ENCODE assay signal across 23 cellular contexts in the genomic region with DNA sequence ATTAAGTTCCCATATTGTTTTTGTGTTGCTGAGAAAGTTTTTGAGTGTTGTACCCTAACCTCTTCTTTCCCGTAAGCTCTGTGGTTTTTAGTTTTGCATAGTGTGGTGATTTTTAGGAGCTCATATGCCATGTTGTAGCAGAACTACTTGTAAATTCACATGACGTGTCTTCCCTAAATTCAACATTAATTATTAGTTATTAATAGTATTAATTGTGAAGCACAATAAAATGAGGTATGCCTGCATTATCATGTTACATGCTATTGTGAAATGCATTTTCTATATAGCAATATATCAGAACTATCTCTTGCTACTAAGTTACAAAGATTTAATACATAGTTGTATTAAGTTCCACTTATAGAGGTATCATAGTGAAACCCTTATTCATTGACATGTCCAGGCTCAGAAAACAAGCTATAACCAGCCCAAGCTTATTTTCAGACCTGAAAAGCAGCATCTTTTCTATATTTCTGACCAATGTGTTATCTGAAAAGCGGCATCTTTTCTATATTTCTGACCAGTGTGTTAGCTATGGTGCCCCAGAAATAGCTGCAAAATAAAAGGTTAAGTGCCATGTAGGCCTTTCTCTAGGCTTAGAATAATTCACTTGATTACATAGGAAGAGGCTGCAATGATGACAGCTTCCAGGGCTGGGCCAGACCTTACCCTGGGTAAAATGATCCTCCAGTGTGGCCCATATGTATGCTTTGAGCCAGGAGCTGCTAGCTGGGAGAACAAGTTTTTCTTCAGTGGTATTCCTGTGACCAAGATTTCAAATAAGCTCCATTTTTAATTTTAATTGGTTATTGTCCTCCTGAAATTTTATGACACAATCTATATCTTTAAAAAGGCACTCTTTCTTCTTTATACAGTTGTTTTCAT. TPM values are rescaled to one million over a fixed set of nuclear protein-coding genes. Genes with fewer than 3 reads are reported as not detected.
DNase-seq lines count a peak whose midpoint lies in the region; ATAC-seq and TF ChIP-seq lines count a peak whose summit lies in the region.
"Had no signal": no experiment of that assay in that cellular context is flagged by ENCODE, and none has a peak within 500 bp of the region (broad histone marks: within the 10 kb centered on the region; RNA-seq: fewer than 3 reads in every experiment).

No MANE protein-coding gene starts in this region.

- no peak overlapping the region for H3K4me3 ChIP-seq in left lung
- no peak overlapping the region for H3K4me3 ChIP-seq in thoracic aorta
- H3K4me3 ChIP-seq: SJSA1 had no signal

- peak; percentile 45 for DNase-seq in DMS53 (lab: John Stamatoyannopoulos, UW)
- DNase-seq in DMS53 treated with DMSO at 0.1 percent for 48 hours (lab: John Stamatoyannopoulos, UW; ENCODE audit: unreplicated experiment): no peak
- no peak for DNase-seq in left lung
- no peak for DNase-seq in thoracic aorta (ENCODE audit: low spot score)
- no peak for DNase-seq in activated effector memory CD4-positive, alpha-beta T cell treated with anti-CD3 and anti-CD28 coated beads, Interleukin-2, amount 50 U/mL, for 16 hours
- DNase-seq in COLO829 (ENCODE audit: low spot score): no peak
- DNase-seq: activated CD4-positive, alpha-beta T cell treated with anti-CD3 and anti-CD28 coated beads for 36 hours; activated CD8-positive, alpha-beta memory T cell treated with anti-CD3 and anti-CD28 coated beads, Interleukin-2, amount 10 ng/mL, durations not matched to agents 7 days and 5 days; caudate nucleus; DMS 273 treated with DMSO at 0.1 percent for 48 hours; GOT3; head of caudate nucleus; mesendoderm; NCI-H1694; NCI-H446 treated with DMSO at 0.1 percent for 48 hours; stimulated activated CD4-positive, alpha-beta T cell treated with anti-CD3 and anti-CD28 coated beads, Interleukin-4, amount 100 ng/mL, for 24 hours; substantia nigra had no signal

- intact Hi-C loops in left lung (cut with DNase I): no loop called here

- H3K4me1 ChIP-seq in left lung (peaks cover 29 to 95% of the 10 kb centered on the region in 2 donors), thoracic aorta (ENCODE audit: control insufficient read depth in 1 of 2, low read depth in 2 of 2) (peaks cover 58 to 97% of the 10 kb centered on the region in 2 donors)

- H3K27me3 ChIP-seq in left lung: no peaks in the 10 kb centered on the region
- no peaks in the 10 kb centered on the region for H3K27me3 ChIP-seq in thoracic aorta (replicated peaks; ENCODE audit: insufficient read depth)
- H3K27me3 ChIP-seq: SJSA1 had no signal

- ATAC-seq in left lung: no peak
- no peak for ATAC-seq in thoracic aorta (ENCODE audit: insufficient number of reproducible peaks, low FRiP score, low read depth)
- no peak for ATAC-seq in HG03097 (IDR thresholded peaks at IDR 0.05; ENCODE audit: low FRiP score, unreplicated experiment)
- ATAC-seq: activated CD4-positive, alpha-beta T cell treated with anti-CD3 and anti-CD28 coated beads for 36 hours; activated CD8-positive, alpha-beta memory T cell treated with anti-CD3 and anti-CD28 coated beads, Interleukin-2, amount 10 ng/mL, durations not matched to agents 7 days and 5 days; natural killer cell treated with Interleukin-12 subunit alpha and Interleukin-12 subunit beta and Interleukin-15 and Interleukin-18, amount 100 ng/mL, for 72 hours had no signal

- H3K36me3 ChIP-seq in left lung (no peaks in the 10 kb centered on the region), thoracic aorta (no peaks in the 10 kb centered on the region)

- TF ChIP-seq CTCF in VCaP (conservative IDR thresholded peaks at IDR 0.05): no peak
- no peak for TF ChIP-seq CTCF in left lung (IDR thresholded peaks at IDR 0.05)
- TF ChIP-seq CTCF in thoracic aorta (IDR thresholded peaks at IDR 0.05): no peak

- H3K9me3 ChIP-seq in left lung: no peaks in the 10 kb centered on the region
- H3K9me3 ChIP-seq in thoracic aorta: no peaks in the 10 kb centered on the region
- H3K9me3 ChIP-seq: SJSA1 had no signal

- H3K27ac ChIP-seq in VCaP: peak overlapping the region; percentile 75
- H3K27ac ChIP-seq in left lung: peak overlapping the region; percentile 65 to 70
- H3K27ac ChIP-seq in thoracic aorta: peak overlapping the region; percentile 40 to 87
- H3K27ac ChIP-seq: 22Rv1, C4-2B, SJSA1 had no signal

RNA-seq across cellular contexts. Expression of gene EPAS1, which starts 21.6 kb away (rescaled TPM):
- total RNA-seq in left lung: 100 to 1,000 TPM; 590 to 962 TPM
- 100 to 1,000 TPM; 517 to 667 TPM for total RNA-seq in thoracic aorta
